ENCODE assay signal across 1 cellular context in genomic region chr9:105359899-105360298, GRCh38.
TF ChIP-seq lines count a peak whose summit lies in the region.

No MANE protein-coding gene starts in this region.

TF ChIP-seq in GM12878, 131 proteins besides CTCF, POLR2A, EP300 and RAD21 (continued from another document and continues in another):
- TF ChIP-seq CEBPZ (IDR thresholded peaks at IDR 0.05; ENCODE audit: low read depth, low read length) = no peak
- TF ChIP-seq, protein P1, sequence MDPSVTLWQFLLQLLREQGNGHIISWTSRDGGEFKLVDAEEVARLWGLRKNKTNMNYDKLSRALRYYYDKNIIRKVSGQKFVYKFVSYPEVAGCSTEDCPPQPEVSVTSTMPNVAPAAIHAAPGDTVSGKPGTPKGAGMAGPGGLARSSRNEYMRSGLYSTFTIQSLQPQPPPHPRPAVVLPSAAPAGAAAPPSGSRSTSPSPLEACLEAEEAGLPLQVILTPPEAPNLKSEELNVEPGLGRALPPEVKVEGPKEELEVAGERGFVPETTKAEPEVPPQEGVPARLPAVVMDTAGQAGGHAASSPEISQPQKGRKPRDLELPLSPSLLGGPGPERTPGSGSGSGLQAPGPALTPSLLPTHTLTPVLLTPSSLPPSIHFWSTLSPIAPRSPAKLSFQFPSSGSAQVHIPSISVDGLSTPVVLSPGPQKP (IDR thresholded peaks at IDR 0.05; ENCODE audit: low read depth, low read length) = no peak
- TF ChIP-seq E4F1 (IDR thresholded peaks at IDR 0.05; ENCODE audit: borderline replicate concordance, partially characterized antibody) = no peak
- no peak for TF ChIP-seq MEF2A (IDR thresholded peaks at IDR 0.05; ENCODE audit: insufficient read depth, low read depth, low read length)
- TF ChIP-seq, protein P2, sequence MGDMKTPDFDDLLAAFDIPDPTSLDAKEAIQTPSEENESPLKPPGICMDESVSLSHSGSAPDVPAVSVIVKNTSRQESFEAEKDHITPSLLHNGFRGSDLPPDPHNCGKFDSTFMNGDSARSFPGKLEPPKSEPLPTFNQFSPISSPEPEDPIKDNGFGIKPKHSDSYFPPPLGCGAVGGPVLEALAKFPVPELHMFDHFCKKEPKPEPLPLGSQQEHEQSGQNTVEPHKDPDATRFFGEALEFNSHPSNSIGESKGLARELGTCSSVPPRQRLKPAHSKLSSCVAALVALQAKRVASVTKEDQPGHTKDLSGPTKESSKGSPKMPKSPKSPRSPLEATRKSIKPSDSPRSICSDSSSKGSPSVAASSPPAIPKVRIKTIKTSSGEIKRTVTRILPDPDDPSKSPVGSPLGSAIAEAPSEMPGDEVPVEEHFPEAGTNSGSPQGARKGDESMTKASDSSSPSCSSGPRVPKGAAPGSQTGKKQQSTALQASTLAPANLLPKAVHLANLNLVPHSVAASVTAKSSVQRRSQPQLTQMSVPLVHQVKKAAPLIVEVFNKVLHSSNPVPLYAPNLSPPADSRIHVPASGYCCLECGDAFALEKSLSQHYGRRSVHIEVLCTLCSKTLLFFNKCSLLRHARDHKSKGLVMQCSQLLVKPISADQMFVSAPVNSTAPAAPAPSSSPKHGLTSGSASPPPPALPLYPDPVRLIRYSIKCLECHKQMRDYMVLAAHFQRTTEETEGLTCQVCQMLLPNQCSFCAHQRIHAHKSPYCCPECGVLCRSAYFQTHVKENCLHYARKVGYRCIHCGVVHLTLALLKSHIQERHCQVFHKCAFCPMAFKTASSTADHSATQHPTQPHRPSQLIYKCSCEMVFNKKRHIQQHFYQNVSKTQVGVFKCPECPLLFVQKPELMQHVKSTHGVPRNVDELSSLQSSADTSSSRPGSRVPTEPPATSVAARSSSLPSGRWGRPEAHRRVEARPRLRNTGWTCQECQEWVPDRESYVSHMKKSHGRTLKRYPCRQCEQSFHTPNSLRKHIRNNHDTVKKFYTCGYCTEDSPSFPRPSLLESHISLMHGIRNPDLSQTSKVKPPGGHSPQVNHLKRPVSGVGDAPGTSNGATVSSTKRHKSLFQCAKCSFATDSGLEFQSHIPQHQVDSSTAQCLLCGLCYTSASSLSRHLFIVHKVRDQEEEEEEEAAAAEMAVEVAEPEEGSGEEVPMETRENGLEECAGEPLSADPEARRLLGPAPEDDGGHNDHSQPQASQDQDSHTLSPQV (IDR thresholded peaks at IDR 0.05) = no peak
- no peak for TF ChIP-seq ZZZ3 (IDR thresholded peaks at IDR 0.05; ENCODE audit: control insufficient read depth, insufficient read length, low read depth)
- TF ChIP-seq BHLHE40 (IDR thresholded peaks at IDR 0.05; ENCODE audit: borderline replicate concordance in 1 of 2, low read depth in 2 of 2, low read length in 1 of 2) = no peak
- TF ChIP-seq, protein P3, sequence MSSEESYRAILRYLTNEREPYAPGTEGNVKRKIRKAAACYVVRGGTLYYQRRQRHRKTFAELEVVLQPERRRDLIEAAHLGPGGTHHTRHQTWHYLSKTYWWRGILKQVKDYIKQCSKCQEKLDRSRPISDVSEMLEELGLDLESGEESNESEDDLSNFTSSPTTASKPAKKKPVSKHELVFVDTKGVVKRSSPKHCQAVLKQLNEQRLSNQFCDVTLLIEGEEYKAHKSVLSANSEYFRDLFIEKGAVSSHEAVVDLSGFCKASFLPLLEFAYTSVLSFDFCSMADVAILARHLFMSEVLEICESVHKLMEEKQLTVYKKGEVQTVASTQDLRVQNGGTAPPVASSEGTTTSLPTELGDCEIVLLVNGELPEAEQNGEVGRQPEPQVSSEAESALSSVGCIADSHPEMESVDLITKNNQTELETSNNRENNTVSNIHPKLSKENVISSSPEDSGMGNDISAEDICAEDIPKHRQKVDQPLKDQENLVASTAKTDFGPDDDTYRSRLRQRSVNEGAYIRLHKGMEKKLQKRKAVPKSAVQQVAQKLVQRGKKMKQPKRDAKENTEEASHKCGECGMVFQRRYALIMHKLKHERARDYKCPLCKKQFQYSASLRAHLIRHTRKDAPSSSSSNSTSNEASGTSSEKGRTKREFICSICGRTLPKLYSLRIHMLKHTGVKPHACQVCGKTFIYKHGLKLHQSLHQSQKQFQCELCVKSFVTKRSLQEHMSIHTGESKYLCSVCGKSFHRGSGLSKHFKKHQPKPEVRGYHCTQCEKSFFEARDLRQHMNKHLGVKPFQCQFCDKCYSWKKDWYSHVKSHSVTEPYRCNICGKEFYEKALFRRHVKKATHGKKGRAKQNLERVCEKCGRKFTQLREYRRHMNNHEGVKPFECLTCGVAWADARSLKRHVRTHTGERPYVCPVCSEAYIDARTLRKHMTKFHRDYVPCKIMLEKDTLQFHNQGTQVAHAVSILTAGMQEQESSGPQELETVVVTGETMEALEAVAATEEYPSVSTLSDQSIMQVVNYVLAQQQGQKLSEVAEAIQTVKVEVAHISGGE (CRISPR knock-in tag; IDR thresholded peaks at IDR 0.05) = no peak
- no peak for TF ChIP-seq FOXK2 (IDR thresholded peaks at IDR 0.05)
- no peak for TF ChIP-seq WRNIP1 (IDR thresholded peaks at IDR 0.05; ENCODE audit: borderline replicate concordance, low read depth, low read length)
- TF ChIP-seq SUPT20H (IDR thresholded peaks at IDR 0.05; ENCODE audit: borderline replicate concordance, control insufficient read depth, low read depth, low read length) = no peak
- TF ChIP-seq ZNF622 (IDR thresholded peaks at IDR 0.05) = no peak
- TF ChIP-seq RBBP5 (conservative IDR thresholded peaks at IDR 0.05) = no peak
- TF ChIP-seq ZNF24 (IDR thresholded peaks at IDR 0.05) = no peak
- TF ChIP-seq NR2C2 (IDR thresholded peaks at IDR 0.05; ENCODE audit: borderline replicate concordance, control insufficient read depth, insufficient read length, low read depth) = no peak
- no peak for TF ChIP-seq CBX5 (IDR thresholded peaks at IDR 0.05; ENCODE audit: low read depth)
- no peak for TF ChIP-seq BACH1 (IDR thresholded peaks at IDR 0.05; ENCODE audit: borderline replicate concordance)
- TF ChIP-seq CUX1 (IDR thresholded peaks at IDR 0.05; ENCODE audit: insufficient replicate concordance, low read depth, low read length) = no peak
- no peak for TF ChIP-seq EGR1 (IDR thresholded peaks at IDR 0.05; ENCODE audit: borderline replicate concordance in 1 of 2, low read depth in 2 of 2, low read length in 2 of 2)
- TF ChIP-seq SIX5 (IDR thresholded peaks at IDR 0.05; ENCODE audit: low read depth, low read length, severe bottlenecking) = no peak
- TF ChIP-seq BCL11A (IDR thresholded peaks at IDR 0.05; ENCODE audit: low read depth, low read length) = peak; percentile 64; the same call in 1 of the 2 replicates
- no peak for TF ChIP-seq SREBF2 (IDR thresholded peaks at IDR 0.05; ENCODE audit: low read length)
- no peak for TF ChIP-seq FOXM1 (IDR thresholded peaks at IDR 0.05; ENCODE audit: low read depth, low read length)
- no peak for TF ChIP-seq ZBED1 (IDR thresholded peaks at IDR 0.05; ENCODE audit: borderline replicate concordance)
- TF ChIP-seq MTA3 (IDR thresholded peaks at IDR 0.05; ENCODE audit: borderline replicate concordance, low read length) = no peak
- TF ChIP-seq PML (IDR thresholded peaks at IDR 0.05; ENCODE audit: low read length) = no peak
- no peak for TF ChIP-seq GABPA (IDR thresholded peaks at IDR 0.05; ENCODE audit: low read depth)
- TF ChIP-seq USF1 (IDR thresholded peaks at IDR 0.05; ENCODE audit: borderline replicate concordance, extremely low read length, insufficient read depth, low read depth, low read length) = no peak
- peak; percentile 56; the same call in 1 of the 2 replicates for TF ChIP-seq IRF4 (IDR thresholded peaks at IDR 0.05; ENCODE audit: low read depth, low read length)
- no peak for TF ChIP-seq NKRF (conservative IDR thresholded peaks at IDR 0.05)
- TF ChIP-seq SREBF1 (IDR thresholded peaks at IDR 0.05; ENCODE audit: low read length) = no peak
- TF ChIP-seq TBL1XR1 (IDR thresholded peaks at IDR 0.05; ENCODE audit: low read depth, low read length) = no peak
- no peak for TF ChIP-seq BRCA1 (IDR thresholded peaks at IDR 0.05; ENCODE audit: low read depth, low read length)
- peak; percentile 87 for TF ChIP-seq TCF7 (IDR thresholded peaks at IDR 0.05; ENCODE audit: borderline replicate concordance)
- no peak for TF ChIP-seq BMI1 (IDR thresholded peaks at IDR 0.05; ENCODE audit: borderline replicate concordance)
- TF ChIP-seq MYC (IDR thresholded peaks at IDR 0.05; ENCODE audit: insufficient read depth, insufficient read length, insufficient replicate concordance, low read length, severe bottlenecking) = no peak
